ENCODE assay signal across 24 cellular contexts in the genomic region with DNA sequence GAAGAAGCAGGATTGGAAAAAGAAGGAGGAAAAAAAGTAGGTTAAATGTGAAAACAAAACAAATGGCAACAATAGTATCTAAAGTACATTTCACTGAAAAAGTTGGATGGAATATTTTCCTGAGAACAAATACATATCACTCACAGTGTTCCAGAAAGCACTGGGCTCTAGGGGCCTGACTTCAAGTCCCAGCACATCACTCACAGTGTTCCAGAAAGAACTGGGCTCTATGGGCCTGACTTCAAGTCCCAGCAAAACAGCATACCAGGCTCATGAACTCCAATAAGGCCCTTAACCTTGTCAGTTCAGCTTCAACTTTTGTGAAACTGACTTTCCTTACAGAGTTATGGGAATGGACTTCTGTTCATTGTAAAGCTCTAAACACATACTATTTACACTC. TPM values are rescaled to one million over a fixed set of nuclear protein-coding genes. Genes with fewer than 3 reads are reported as not detected.
DNase-seq lines count a peak whose midpoint lies in the region; ATAC-seq and TF ChIP-seq lines count a peak whose summit lies in the region.
"Had no signal": no experiment of that assay in that cellular context is flagged by ENCODE, and none has a peak within 500 bp of the region (broad histone marks: within the 10 kb centered on the region; RNA-seq: fewer than 3 reads in every experiment).

No MANE protein-coding gene starts in this region.

- H3K9me2 ChIP-seq in Karpas-422 (replicated peaks; ENCODE audit: insufficient read depth, low read length): no peaks in the 10 kb centered on the region

- DNase-seq in Karpas-422 (peak; percentile 20), erythroblast (lab: John Stamatoyannopoulos, UW) (peak; percentile 24 to 25), left lobe of liver (ENCODE audit: low spot score) (no peak), suprapubic skin (ENCODE audit: low spot score in 2 of 2) (no peak), mucosa of descending colon (no peak), NCI-H446 (lab: John Stamatoyannopoulos, UW) (no peak)
- no peak for DNase-seq in activated T-helper 1 cell treated with anti-CD3 and anti-CD28 coated beads, Interleukin-12 subunit alpha, Interleukin-12 subunit beta, Interleukin-2, Interleukin-4 antibody, amounts not matched to agents 30 ng/mL and 10 ng/mL and 1 ng/mL, durations not matched to agents 14 hours and 24 hours and 36 hours (ENCODE audit: low spot score)
- DNase-seq: 8988T; CD8-positive, alpha-beta T cell; DND-41; GM23248; H9; HFFc6; KG1; NCI-H1105; NCI-H2029 treated with DMSO at 0.1 percent for 48 hours; NCI-H2171; NCI-H345; NCI-H524 treated with DMSO at 0.1 percent for 48 hours; NCI-H82; SJCRH30 had no signal

- H3K27ac Mint-ChIP-seq in activated T-helper 1 cell treated with anti-CD3 and anti-CD28 coated beads, Interleukin-12 subunit alpha, Interleukin-12 subunit beta, Interleukin-2, Interleukin-4 antibody, amounts not matched to agents 30 ng/mL and 10 ng/mL and 1 ng/mL, durations not matched to agents 14 hours and 24 hours and 36 hours: no peak overlapping the region
- H3K27ac Mint-ChIP-seq: CD8-positive, alpha-beta T cell; HFFc6 had no signal

- TF ChIP-seq CTCF in suprapubic skin (IDR thresholded peaks at IDR 0.05): no peak
- TF ChIP-seq CTCF in mucosa of descending colon (IDR thresholded peaks at IDR 0.05): no peak

- H3K27me3 ChIP-seq in Karpas-422 (ENCODE audit: low read length) (no peaks in the 10 kb centered on the region; the same call in 1 of the 2 replicates), suprapubic skin (no peaks in the 10 kb centered on the region)
- H3K27me3 ChIP-seq: BLaER1 treated with 17β-estradiol and CSF1 and Interleukin-3, amounts not matched to agents 10 nM and 100 nM; SJCRH30 had no signal

- H3K4me3 Mint-ChIP-seq in activated T-helper 1 cell treated with anti-CD3 and anti-CD28 coated beads, Interleukin-12 subunit alpha, Interleukin-12 subunit beta, Interleukin-2, Interleukin-4 antibody, amounts not matched to agents 30 ng/mL and 10 ng/mL and 1 ng/mL, durations not matched to agents 14 hours and 24 hours and 36 hours: no peak overlapping the region
- H3K4me3 Mint-ChIP-seq: CD8-positive, alpha-beta T cell; H9; HFFc6 had no signal

- H3K4me3 ChIP-seq in Karpas-422 (ENCODE audit: low read length): no peak overlapping the region
- no peak overlapping the region for H3K4me3 ChIP-seq in suprapubic skin
- no peak overlapping the region for H3K4me3 ChIP-seq in mucosa of descending colon
- H3K4me3 ChIP-seq: BLaER1 treated with 17β-estradiol and CSF1 and Interleukin-3, amounts not matched to agents 10 nM and 100 nM; GM12878; GM23248; SJCRH30 had no signal

- no peak overlapping the region for H3K27ac ChIP-seq in Karpas-422 (ENCODE audit: low read length)
- H3K27ac ChIP-seq in suprapubic skin: peak overlapping the region; percentile 32
- H3K27ac ChIP-seq: BLaER1 treated with 17β-estradiol and CSF1 and Interleukin-3, amounts not matched to agents 10 nM and 100 nM; GM23248; SJCRH30 had no signal

- no peaks in the 10 kb centered on the region for H3K36me3 ChIP-seq in Karpas-422 (ENCODE audit: insufficient read depth, low read length)
- no peaks in the 10 kb centered on the region for H3K36me3 ChIP-seq in suprapubic skin
- H3K36me3 ChIP-seq in mucosa of descending colon (ENCODE audit: low read depth): no peaks in the 10 kb centered on the region
- H3K36me3 ChIP-seq: BLaER1 treated with 17β-estradiol and CSF1 and Interleukin-3, amounts not matched to agents 10 nM and 100 nM had no signal

- no peaks in the 10 kb centered on the region for H3K79me2 ChIP-seq in Karpas-422 (ENCODE audit: low read length)

- H3K4me1 ChIP-seq in Karpas-422 (ENCODE audit: low read length) (no peaks in the 10 kb centered on the region), suprapubic skin (peaks cover 78% of the 10 kb centered on the region), mucosa of descending colon (ENCODE audit: low read depth) (no peaks in the 10 kb centered on the region)
- H3K4me1 ChIP-seq: SJCRH30 had no signal

- no peaks in the 10 kb centered on the region for H3K4me1 Mint-ChIP-seq in activated T-helper 1 cell treated with anti-CD3 and anti-CD28 coated beads, Interleukin-12 subunit alpha, Interleukin-12 subunit beta, Interleukin-2, Interleukin-4 antibody, amounts not matched to agents 30 ng/mL and 10 ng/mL and 1 ng/mL, durations not matched to agents 14 hours and 24 hours and 36 hours (ENCODE audit: low read depth)

- H3K36me3 Mint-ChIP-seq in activated T-helper 1 cell treated with anti-CD3 and anti-CD28 coated beads, Interleukin-12 subunit alpha, Interleukin-12 subunit beta, Interleukin-2, Interleukin-4 antibody, amounts not matched to agents 30 ng/mL and 10 ng/mL and 1 ng/mL, durations not matched to agents 14 hours and 24 hours and 36 hours (ENCODE audit: low read depth): no peaks in the 10 kb centered on the region
- H3K36me3 Mint-ChIP-seq: CD8-positive, alpha-beta T cell had no signal

- no peak overlapping the region for H3K4me2 ChIP-seq in Karpas-422 (ENCODE audit: low read depth, low read length, poor library complexity, severe bottlenecking)
- H3K4me2 ChIP-seq: BLaER1 treated with 17β-estradiol and CSF1 and Interleukin-3, amounts not matched to agents 10 nM and 100 nM had no signal

- H2AFZ ChIP-seq in Karpas-422 (ENCODE audit: low read length): no peak overlapping the region
- H2AFZ ChIP-seq: GM23248 had no signal

- H3K9ac ChIP-seq in Karpas-422 (ENCODE audit: low read length): no peak overlapping the region
- H3K9ac ChIP-seq: BLaER1 treated with 17β-estradiol and CSF1 and Interleukin-3, amounts not matched to agents 10 nM and 100 nM; GM23248 had no signal

- peaks cover 3% of the 10 kb centered on the region for H3K27me3 Mint-ChIP-seq in activated T-helper 1 cell treated with anti-CD3 and anti-CD28 coated beads, Interleukin-12 subunit alpha, Interleukin-12 subunit beta, Interleukin-2, Interleukin-4 antibody, amounts not matched to agents 30 ng/mL and 10 ng/mL and 1 ng/mL, durations not matched to agents 14 hours and 24 hours and 36 hours (ENCODE audit: insufficient read depth)

- no peaks in the 10 kb centered on the region for H4K20me1 ChIP-seq in Karpas-422 (ENCODE audit: insufficient read depth, low read depth, low read length)
- H4K20me1 ChIP-seq: BLaER1 treated with 17β-estradiol and CSF1 and Interleukin-3, amounts not matched to agents 10 nM and 100 nM had no signal

- TF ChIP-seq EP300 in suprapubic skin (IDR thresholded peaks at IDR 0.05): no peak

- TF ChIP-seq POLR2A in erythroblast (IDR thresholded peaks at IDR 0.05; ENCODE audit: low read length): no peak
- TF ChIP-seq POLR2A in suprapubic skin (IDR thresholded peaks at IDR 0.05): no peak

- no peaks in the 10 kb centered on the region for H3K9me3 Mint-ChIP-seq in activated T-helper 1 cell treated with anti-CD3 and anti-CD28 coated beads, Interleukin-12 subunit alpha, Interleukin-12 subunit beta, Interleukin-2, Interleukin-4 antibody, amounts not matched to agents 30 ng/mL and 10 ng/mL and 1 ng/mL, durations not matched to agents 14 hours and 24 hours and 36 hours
- H3K9me3 Mint-ChIP-seq: CD8-positive, alpha-beta T cell; H9; HFFc6 had no signal

- intact Hi-C loops in mucosa of descending colon (cut with DNase I, micrococcal nuclease): no loop called here
- intact Hi-C loops in activated T-helper 1 cell treated with anti-CD3 and anti-CD28 coated beads, Interleukin-12 subunit alpha, Interleukin-12 subunit beta, Interleukin-2, Interleukin-4 antibody, amounts not matched to agents 30 ng/mL and 10 ng/mL and 1 ng/mL, durations not matched to agents 14 hours and 24 hours and 36 hours (cut with micrococcal nuclease): no loop called here

- H3K9me3 ChIP-seq in Karpas-422 (ENCODE audit: low read length) (no peaks in the 10 kb centered on the region), suprapubic skin (no peaks in the 10 kb centered on the region), mucosa of descending colon (no peaks in the 10 kb centered on the region)
- H3K9me3 ChIP-seq: BLaER1 treated with 17β-estradiol and CSF1 and Interleukin-3, amounts not matched to agents 10 nM and 100 nM; SJCRH30 had no signal

- ATAC-seq in left lobe of liver: peak; percentile 9
- no peak for ATAC-seq in mucosa of descending colon
- ATAC-seq: CD8-positive, alpha-beta T cell; GM12878; Panc1 had no signal

RNA-seq across cellular contexts. Expression of a gene that starts 46.0 kb away (rescaled TPM):
- 10.2 and 11.7 TPM in 2 replicates for total RNA-seq in Karpas-422 (2014; rRNA removed; shearing (Covaris generic); ENCODE audit: low replicate concordance)
- total RNA-seq in left lobe of liver (2.0 TPM), suprapubic skin (1 to 10 TPM; 3.2 to 8.0 (median 4.0) TPM), mucosa of descending colon (10 to 100 TPM in 2 of 3 donors, 1 to 10 TPM in 1; 7.2 to 11.2 (median 10.1) TPM)
- 10.4 and 10.6 TPM in 2 replicates for total RNA-seq in activated T-helper 1 cell treated with anti-CD3 and anti-CD28 coated beads, Interleukin-12 subunit alpha, Interleukin-12 subunit beta, Interleukin-2, Interleukin-4 antibody, amounts not matched to agents 30 ng/mL and 10 ng/mL and 1 ng/mL, durations not matched to agents 14 hours and 24 hours and 36 hours

Comparison
In these comparisons a context has a peak if more than half of its experiments do, and no peak if none do; other contexts are left out.
1. DNase-seq: peak in Karpas-422 (single experiment) and erythroblast (2 of 2); none in left lobe of liver (single experiment), suprapubic skin (0 of 2), mucosa of descending colon (0 of 3), NCI-H446 (0 of 2) and activated T-helper 1 cell treated with anti-CD3 and anti-CD28 coated beads, Interleukin-12 subunit alpha, Interleukin-12 subunit beta, Interleukin-2, Interleukin-4 antibody, amounts not matched to agents 30 ng/mL and 10 ng/mL and 1 ng/mL, durations not matched to agents 14 hours and 24 hours and 36 hours (single experiment).